8 cellular contexts compared by ENCODE assay signal in the genomic region with DNA sequence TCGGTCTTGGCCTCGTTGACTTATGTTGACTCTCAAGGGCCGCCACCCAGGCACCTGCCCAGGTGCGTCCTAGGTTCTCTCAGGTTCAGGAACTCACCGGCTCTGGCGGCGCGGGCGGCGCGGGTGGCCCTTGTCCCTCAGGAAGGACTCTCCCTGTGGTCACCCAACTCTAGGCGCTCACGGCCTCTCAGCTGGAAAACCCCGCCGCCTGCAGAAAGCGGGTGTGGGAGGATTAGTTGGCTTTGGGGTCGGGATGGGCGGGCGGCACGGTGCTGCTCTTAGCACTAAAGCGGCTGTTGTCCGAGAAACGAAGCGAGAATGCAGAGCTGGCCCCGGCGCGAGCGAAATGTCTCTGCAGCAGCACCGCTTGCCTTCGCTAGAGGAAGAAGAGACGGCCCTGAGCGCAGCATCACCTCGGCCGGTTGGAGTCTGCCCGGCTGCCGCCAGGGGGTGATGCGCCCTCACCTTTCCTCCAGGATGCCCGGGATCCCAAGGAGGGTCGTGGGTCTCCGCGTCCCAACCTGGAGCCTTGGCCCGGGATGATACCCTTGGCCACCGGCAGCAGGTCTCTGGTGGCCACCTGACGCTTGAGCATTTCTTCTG. TPM values are rescaled to one million over a fixed set of nuclear protein-coding genes. Genes with fewer than 3 reads are reported as not detected.
A peak's percentile ranks its signal among the peaks of the same experiment; 100 is the strongest.
DNase-seq lines count a peak whose midpoint lies in the region; ATAC-seq and TF ChIP-seq lines count a peak whose summit lies in the region.

No MANE protein-coding gene starts in this region.

- no peaks in the 10 kb centered on the region for H3K79me2 ChIP-seq in GM23248 (ENCODE audit: insufficient read depth)

- peaks cover 14 to 19% (median 16%) of the 10 kb centered on the region in 3 donors for H3K4me1 Mint-ChIP-seq in T-cell

- no peaks in the 10 kb centered on the region for H3F3A ChIP-seq in GM23248 (ENCODE audit: insufficient read depth)

- no peaks in the 10 kb centered on the region for H3K36me3 Mint-ChIP-seq in T-cell

- no peaks in the 10 kb centered on the region for H3K4me1 ChIP-seq in GM23248 (ENCODE audit: insufficient read depth)

- H3K27me3 Mint-ChIP-seq in T-cell: peaks cover 23 to 29% of the 10 kb centered on the region in 2 donors

- H3K4me3 ChIP-seq in AG04450 (ENCODE audit: low read depth, low read length): no peak overlapping the region
- no peak overlapping the region for H3K4me3 ChIP-seq in GM23248
- no peak overlapping the region for H3K4me3 ChIP-seq in choroid plexus epithelial cell (ENCODE audit: low read depth, low read length)

- H2AFZ ChIP-seq in GM23248: no peak overlapping the region

- no peak overlapping the region for H3K27ac ChIP-seq in AG04450 (ENCODE audit: low read depth, low read length)
- no peak overlapping the region for H3K27ac ChIP-seq in GM23248

- peaks cover 6% of the 10 kb centered on the region; the same call in 1 of the 2 replicates for H3K9me3 ChIP-seq in AG04450 (ENCODE audit: control insufficient read depth, insufficient read depth, low read length)
- no peaks in the 10 kb centered on the region for H3K9me3 ChIP-seq in GM23248 (ENCODE audit: low read depth)

- WGBS in GM23248 (ENCODE audit: low coverage in 1 of 2, low lambda C conversion rate in 2 of 2, missing lambda C conversion rate in 2 of 2), 2 experiments: 5 to 13% methylated on average over 34 to 38 of the region's 44 CpGs

- no peaks in the 10 kb centered on the region for H3K9me2 ChIP-seq in GM23248 (ENCODE audit: insufficient read depth)

- peak overlapping the region in 1 of 3 donors; percentile 25 for H3K4me3 Mint-ChIP-seq in T-cell

- H3K4me2 ChIP-seq in GM23248 (ENCODE audit: unreplicated experiment): no peak overlapping the region

- H3K27me3 ChIP-seq in AG04450 (ENCODE audit: control insufficient read depth, insufficient read depth, low read length) (peaks cover 26% of the 10 kb centered on the region), GM23248 (replicated peaks; ENCODE audit: insufficient read depth) (peaks cover 28% of the 10 kb centered on the region)

- POLR2A ChIA-PET in AG04450 (lab: Yijun Ruan, JAX): no interaction called here
- POLR2A ChIA-PET in T-cell (lab: Charles Lee): no interaction called here

- no peaks in the 10 kb centered on the region for H3K9me3 Mint-ChIP-seq in T-cell

- no peaks in the 10 kb centered on the region for H4K20me1 ChIP-seq in GM23248 (ENCODE audit: insufficient read depth)

- in situ Hi-C loops in GM23248 (cut with MboI): no loop called here

- H3K27ac Mint-ChIP-seq in T-cell: no peak overlapping the region

- DNase-seq in AG04450 (ENCODE audit: low read depth, low spot score) (no peak), GM23248 (peak; percentile 59), T-cell (peak in 23 of 34 experiments; percentile 3 to 36 (median 13)), choroid plexus epithelial cell (ENCODE audit: low read depth) (peak; percentile 39), left kidney (ENCODE audit: low read depth, low spot score) (peak; percentile 87), NCI-H1436 (lab: John Stamatoyannopoulos, UW) (no peak)
- DNase-seq in stimulated activated CD4-positive, alpha-beta T cell treated with anti-CD3 and anti-CD28 coated beads, TNF-alpha, amount 100 ng/mL, for 48 hours (ENCODE audit: low read depth in 3 of 3): peak in 2 of 3 donors; percentile 3 to 33

- TF ChIP-seq CTCF in AG04450 (IDR thresholded peaks at IDR 0.05; ENCODE audit: low read depth, low read length): peak; percentile 63
- peak; percentile 77 for TF ChIP-seq CTCF in choroid plexus epithelial cell (conservative IDR thresholded peaks at IDR 0.05; ENCODE audit: low read depth, low read length)

- H3K36me3 ChIP-seq in GM23248 (ENCODE audit: low read depth): no peaks in the 10 kb centered on the region

- H3K9ac ChIP-seq in GM23248: no peak overlapping the region

- peak; percentile 60 to 73 (median 67) for ATAC-seq in T-cell (replicated peaks in 1 of 4)
- ATAC-seq in GM18511 (IDR thresholded peaks at IDR 0.05; ENCODE audit: unreplicated experiment): no peak

- CTCF ChIA-PET in AG04450 (lab: Charles Lee): interaction anchor here (0.6 to 4.7 kb wide), 5 partner anchors 8 to 175 kb away, joined by 3 to 37 read pairs (median 4); partner anchors contain the start of gene TADA1
- CTCF ChIA-PET in T-cell (lab: Charles Lee): interaction anchor here in 1 of 2 donors (3.7 kb wide), 1 partner anchor 27 kb away, joined by 12 read pairs; no protein-coding TSS in a partner anchor

RNA-seq across cellular contexts. Expression of gene TADA1, which starts 8.1 kb away (rescaled TPM):
- 10.7 and 13.3 TPM in 2 replicates for polyA plus RNA-seq in AG04450 (2011; rRNA removed)
- polyA minus RNA-seq in AG04450 (2011; rRNA and poly(A)+ RNA removed): 11.3 and 13.2 TPM in 2 replicates
- 6.2 and 7.0 TPM in 2 replicates for total RNA-seq in GM23248 (2014; rRNA removed; shearing (Covaris generic))
- 9.4 and 9.9 TPM in 2 replicates for polyA plus RNA-seq in GM23248 (2016; fragmentation: Nextera tagmentation; extraction: Ambion mirVana)
- 10 to 100 TPM; 11.1 to 14.6 (median 12.8) TPM for total RNA-seq in T-cell

RNA-seq across cellular contexts. Expression of gene POGK, which starts 44.9 kb away (rescaled TPM):
- polyA plus RNA-seq in AG04450 (2011; rRNA removed) (18.3 and 21.9 TPM in 2 replicates), GM23248 (2016; fragmentation: Nextera tagmentation; extraction: Ambion mirVana) (10.6 and 11.1 TPM in 2 replicates)
- polyA minus RNA-seq in AG04450 (2011; rRNA and poly(A)+ RNA removed): 25.7 and 26.2 TPM in 2 replicates
- total RNA-seq in GM23248 (2014; rRNA removed; shearing (Covaris generic)): 25.5 and 26.9 TPM in 2 replicates
- total RNA-seq in T-cell: 10 to 100 TPM; 26.2 to 45.9 (median 43.2) TPM

Comparison
In these comparisons a context has a peak if more than half of its experiments do, and no peak if none do; other contexts are left out.
1. DNase-seq: peak in GM23248 (single experiment), T-cell (23 of 34), choroid plexus epithelial cell (single experiment), left kidney (single experiment) and stimulated activated CD4-positive, alpha-beta T cell treated with anti-CD3 and anti-CD28 coated beads, TNF-alpha, amount 100 ng/mL, for 48 hours (2 of 3); none in AG04450 (single experiment) and NCI-H1436 (single experiment).